ENCODE assay signal across 1 cellular context in the genomic region with DNA sequence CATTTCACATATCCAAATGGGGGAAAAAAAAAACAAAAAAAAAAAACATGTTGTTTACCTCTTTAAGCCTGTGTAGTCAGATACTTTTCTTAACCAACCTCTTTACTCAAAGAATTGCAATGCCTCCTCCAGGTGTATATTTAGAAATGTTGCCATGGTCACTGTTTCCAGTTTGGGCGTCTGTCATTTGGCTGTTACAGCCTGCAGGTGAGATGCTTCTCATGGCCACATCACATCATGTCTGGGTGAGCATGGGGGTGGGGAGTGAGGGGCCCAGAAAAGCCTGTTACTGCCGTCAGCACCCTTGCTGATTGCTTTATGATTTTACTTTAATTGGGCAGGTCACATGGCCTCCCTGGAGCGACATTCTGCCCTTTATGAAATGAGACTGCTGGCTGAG.
TF ChIP-seq lines count a peak whose summit lies in the region.

No MANE protein-coding gene starts in this region.

TF ChIP-seq in GM23338, 12 proteins besides CTCF, POLR2A, EP300 and RAD21 (continued from another document):
- TF ChIP-seq, protein P1, sequence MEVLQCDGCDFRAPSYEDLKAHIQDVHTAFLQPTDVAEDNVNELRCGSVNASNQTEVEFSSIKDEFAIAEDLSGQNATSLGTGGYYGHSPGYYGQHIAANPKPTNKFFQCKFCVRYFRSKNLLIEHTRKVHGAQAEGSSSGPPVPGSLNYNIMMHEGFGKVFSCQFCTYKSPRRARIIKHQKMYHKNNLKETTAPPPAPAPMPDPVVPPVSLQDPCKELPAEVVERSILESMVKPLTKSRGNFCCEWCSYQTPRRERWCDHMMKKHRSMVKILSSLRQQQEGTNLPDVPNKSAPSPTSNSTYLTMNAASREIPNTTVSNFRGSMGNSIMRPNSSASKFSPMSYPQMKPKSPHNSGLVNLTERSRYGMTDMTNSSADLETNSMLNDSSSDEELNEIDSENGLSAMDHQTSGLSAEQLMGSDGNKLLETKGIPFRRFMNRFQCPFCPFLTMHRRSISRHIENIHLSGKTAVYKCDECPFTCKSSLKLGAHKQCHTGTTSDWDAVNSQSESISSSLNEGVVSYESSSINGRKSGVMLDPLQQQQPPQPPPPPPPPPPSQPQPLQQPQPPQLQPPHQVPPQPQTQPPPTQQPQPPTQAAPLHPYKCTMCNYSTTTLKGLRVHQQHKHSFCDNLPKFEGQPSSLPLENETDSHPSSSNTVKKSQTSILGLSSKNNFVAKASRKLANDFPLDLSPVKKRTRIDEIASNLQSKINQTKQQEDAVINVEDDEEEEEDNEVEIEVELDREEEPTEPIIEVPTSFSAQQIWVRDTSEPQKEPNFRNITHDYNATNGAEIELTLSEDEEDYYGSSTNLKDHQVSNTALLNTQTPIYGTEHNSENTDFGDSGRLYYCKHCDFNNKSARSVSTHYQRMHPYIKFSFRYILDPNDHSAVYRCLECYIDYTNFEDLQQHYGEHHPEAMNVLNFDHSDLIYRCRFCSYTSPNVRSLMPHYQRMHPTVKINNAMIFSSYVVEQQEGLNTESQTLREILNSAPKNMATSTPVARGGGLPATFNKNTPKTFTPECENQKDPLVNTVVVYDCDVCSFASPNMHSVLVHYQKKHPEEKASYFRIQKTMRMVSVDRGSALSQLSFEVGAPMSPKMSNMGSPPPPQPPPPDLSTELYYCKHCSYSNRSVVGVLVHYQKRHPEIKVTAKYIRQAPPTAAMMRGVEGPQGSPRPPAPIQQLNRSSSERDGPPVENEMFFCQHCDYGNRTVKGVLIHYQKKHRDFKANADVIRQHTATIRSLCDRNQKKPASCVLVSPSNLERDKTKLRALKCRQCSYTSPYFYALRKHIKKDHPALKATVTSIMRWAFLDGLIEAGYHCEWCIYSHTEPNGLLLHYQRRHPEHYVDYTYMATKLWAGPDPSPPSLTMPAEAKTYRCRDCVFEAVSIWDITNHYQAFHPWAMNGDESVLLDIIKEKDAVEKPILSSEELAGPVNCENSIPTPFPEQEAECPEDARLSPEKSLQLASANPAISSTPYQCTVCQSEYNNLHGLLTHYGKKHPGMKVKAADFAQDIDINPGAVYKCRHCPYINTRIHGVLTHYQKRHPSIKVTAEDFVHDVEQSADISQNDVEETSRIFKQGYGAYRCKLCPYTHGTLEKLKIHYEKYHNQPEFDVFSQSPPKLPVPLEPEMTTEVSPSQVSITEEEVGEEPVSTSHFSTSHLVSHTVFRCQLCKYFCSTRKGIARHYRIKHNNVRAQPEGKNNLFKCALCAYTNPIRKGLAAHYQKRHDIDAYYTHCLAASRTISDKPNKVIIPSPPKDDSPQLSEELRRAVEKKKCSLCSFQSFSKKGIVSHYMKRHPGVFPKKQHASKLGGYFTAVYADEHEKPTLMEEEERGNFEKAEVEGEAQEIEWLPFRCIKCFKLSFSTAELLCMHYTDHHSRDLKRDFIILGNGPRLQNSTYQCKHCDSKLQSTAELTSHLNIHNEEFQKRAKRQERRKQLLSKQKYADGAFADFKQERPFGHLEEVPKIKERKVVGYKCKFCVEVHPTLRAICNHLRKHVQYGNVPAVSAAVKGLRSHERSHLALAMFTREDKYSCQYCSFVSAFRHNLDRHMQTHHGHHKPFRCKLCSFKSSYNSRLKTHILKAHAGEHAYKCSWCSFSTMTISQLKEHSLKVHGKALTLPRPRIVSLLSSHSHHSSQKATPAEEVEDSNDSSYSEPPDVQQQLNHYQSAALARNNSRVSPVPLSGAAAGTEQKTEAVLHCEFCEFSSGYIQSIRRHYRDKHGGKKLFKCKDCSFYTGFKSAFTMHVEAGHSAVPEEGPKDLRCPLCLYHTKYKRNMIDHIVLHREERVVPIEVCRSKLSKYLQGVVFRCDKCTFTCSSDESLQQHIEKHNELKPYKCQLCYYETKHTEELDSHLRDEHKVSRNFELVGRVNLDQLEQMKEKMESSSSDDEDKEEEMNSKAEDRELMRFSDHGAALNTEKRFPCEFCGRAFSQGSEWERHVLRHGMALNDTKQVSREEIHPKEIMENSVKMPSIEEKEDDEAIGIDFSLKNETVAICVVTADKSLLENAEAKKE (CRISPR knock-in tag; IDR thresholded peaks at IDR 0.05), result no peak
- no peak for TF ChIP-seq EZH2phosphoT487 (IDR thresholded peaks at IDR 0.05; ENCODE audit: unreplicated experiment)
- no peak for TF ChIP-seq POLR2AphosphoS5 (IDR thresholded peaks at IDR 0.05; ENCODE audit: low read depth)
- TF ChIP-seq, protein P2, sequence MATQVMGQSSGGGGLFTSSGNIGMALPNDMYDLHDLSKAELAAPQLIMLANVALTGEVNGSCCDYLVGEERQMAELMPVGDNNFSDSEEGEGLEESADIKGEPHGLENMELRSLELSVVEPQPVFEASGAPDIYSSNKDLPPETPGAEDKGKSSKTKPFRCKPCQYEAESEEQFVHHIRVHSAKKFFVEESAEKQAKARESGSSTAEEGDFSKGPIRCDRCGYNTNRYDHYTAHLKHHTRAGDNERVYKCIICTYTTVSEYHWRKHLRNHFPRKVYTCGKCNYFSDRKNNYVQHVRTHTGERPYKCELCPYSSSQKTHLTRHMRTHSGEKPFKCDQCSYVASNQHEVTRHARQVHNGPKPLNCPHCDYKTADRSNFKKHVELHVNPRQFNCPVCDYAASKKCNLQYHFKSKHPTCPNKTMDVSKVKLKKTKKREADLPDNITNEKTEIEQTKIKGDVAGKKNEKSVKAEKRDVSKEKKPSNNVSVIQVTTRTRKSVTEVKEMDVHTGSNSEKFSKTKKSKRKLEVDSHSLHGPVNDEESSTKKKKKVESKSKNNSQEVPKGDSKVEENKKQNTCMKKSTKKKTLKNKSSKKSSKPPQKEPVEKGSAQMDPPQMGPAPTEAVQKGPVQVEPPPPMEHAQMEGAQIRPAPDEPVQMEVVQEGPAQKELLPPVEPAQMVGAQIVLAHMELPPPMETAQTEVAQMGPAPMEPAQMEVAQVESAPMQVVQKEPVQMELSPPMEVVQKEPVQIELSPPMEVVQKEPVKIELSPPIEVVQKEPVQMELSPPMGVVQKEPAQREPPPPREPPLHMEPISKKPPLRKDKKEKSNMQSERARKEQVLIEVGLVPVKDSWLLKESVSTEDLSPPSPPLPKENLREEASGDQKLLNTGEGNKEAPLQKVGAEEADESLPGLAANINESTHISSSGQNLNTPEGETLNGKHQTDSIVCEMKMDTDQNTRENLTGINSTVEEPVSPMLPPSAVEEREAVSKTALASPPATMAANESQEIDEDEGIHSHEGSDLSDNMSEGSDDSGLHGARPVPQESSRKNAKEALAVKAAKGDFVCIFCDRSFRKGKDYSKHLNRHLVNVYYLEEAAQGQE (IDR thresholded peaks at IDR 0.05; ENCODE audit: unreplicated experiment), result no peak
- no peak for TF ChIP-seq CREB1 (CRISPR knock-in tag; IDR thresholded peaks at IDR 0.05; ENCODE audit: low read depth)
- no peak for TF ChIP-seq ZNF331 (CRISPR knock-in tag; IDR thresholded peaks at IDR 0.05; ENCODE audit: low read depth)
- no peak for TF ChIP-seq JUNB (IDR thresholded peaks at IDR 0.05; ENCODE audit: unreplicated experiment)
- no peak for TF ChIP-seq ZNF114 (CRISPR knock-in tag; IDR thresholded peaks at IDR 0.05)
